In genomic region chr4:5870701-5871100, GRCh38 we compare ENCODE assay signal across 17 cellular contexts. TPM values are rescaled to one million over a fixed set of nuclear protein-coding genes. Genes with fewer than 3 reads are reported as not detected.
DNase-seq lines count a peak whose midpoint lies in the region; ATAC-seq and TF ChIP-seq lines count a peak whose summit lies in the region.
"Had no signal": no experiment of that assay in that cellular context is flagged by ENCODE, and none has a peak within 500 bp of the region (broad histone marks: within the 10 kb centered on the region; RNA-seq: fewer than 3 reads in every experiment).

No MANE protein-coding gene starts in this region.

- POLR2A ChIA-PET in Caco-2 (lab: Charles Lee) = no interaction called here

- H3K4me3 Mint-ChIP-seq in glutamatergic neuron (ENCODE audit: unreplicated experiment) (peak overlapping the region; percentile 53), Caco-2 (ENCODE audit: unreplicated experiment) (no peak overlapping the region)
- H3K4me3 Mint-ChIP-seq in stimulated activated effector memory CD8-positive, alpha-beta T cell treated with anti-CD3 and anti-CD28 coated beads, Interleukin-12 subunit alpha, Interleukin-12 subunit beta, amount 100 ng/mL, for 72 hours = no peak overlapping the region
- H3K4me3 Mint-ChIP-seq: T-cell had no signal

- H3K36me3 ChIP-seq in BLaER1 = peaks cover 46% of the 10 kb centered on the region
- H3K36me3 ChIP-seq in Caco-2 (ENCODE audit: control insufficient read depth, insufficient read depth, low read length) = no peaks in the 10 kb centered on the region
- H3K36me3 ChIP-seq in HAP-1 (replicated peaks) = peaks cover 24% of the 10 kb centered on the region

- H3K27ac Mint-ChIP-seq in glutamatergic neuron (ENCODE audit: unreplicated experiment) (peak overlapping the region; percentile 86), Caco-2 (ENCODE audit: unreplicated experiment) (no peak overlapping the region)
- H3K27ac Mint-ChIP-seq in stimulated activated effector memory CD8-positive, alpha-beta T cell treated with anti-CD3 and anti-CD28 coated beads, Interleukin-12 subunit alpha, Interleukin-12 subunit beta, amount 100 ng/mL, for 72 hours = no peak overlapping the region
- H3K27ac Mint-ChIP-seq: CD4-positive, CD25-positive, alpha-beta regulatory T cell; T-cell had no signal

- H3K4me1 ChIP-seq in BLaER1 (peaks cover 91% of the 10 kb centered on the region), Caco-2 (no peaks in the 10 kb centered on the region), HAP-1 (no peaks in the 10 kb centered on the region)

- no peak for ATAC-seq in stimulated activated effector memory CD8-positive, alpha-beta T cell treated with anti-CD3 and anti-CD28 coated beads, Interleukin-12 subunit alpha, Interleukin-12 subunit beta, amount 100 ng/mL, for 72 hours
- no peak for ATAC-seq in GM21825 (IDR thresholded peaks at IDR 0.05; ENCODE audit: unreplicated experiment)
- ATAC-seq: T-cell had no signal

- peak overlapping the region; percentile 94 for H3K4me2 ChIP-seq in BLaER1
- H3K4me2 ChIP-seq: SK-N-SH had no signal

- intact Hi-C loops in Caco-2 (cut with micrococcal nuclease; ENCODE audit: unreplicated experiment) = no loop called here

- H3K9me3 ChIP-seq in BLaER1 = peaks cover 38% of the 10 kb centered on the region
- H3K9me3 ChIP-seq in Caco-2 = no peaks in the 10 kb centered on the region
- no peaks in the 10 kb centered on the region for H3K9me3 ChIP-seq in HAP-1
- H3K9me3 ChIP-seq: SK-N-SH had no signal

- peaks cover 76% of the 10 kb centered on the region for H4K20me1 ChIP-seq in BLaER1

- H3K27ac ChIP-seq in BLaER1 = peak overlapping the region; percentile 94

- H3K4me1 Mint-ChIP-seq in glutamatergic neuron (ENCODE audit: low read depth, unreplicated experiment) (peaks cover 60% of the 10 kb centered on the region), Caco-2 (ENCODE audit: low read depth, unreplicated experiment) (no peaks in the 10 kb centered on the region)
- peaks cover 15% of the 10 kb centered on the region for H3K4me1 Mint-ChIP-seq in stimulated activated effector memory CD8-positive, alpha-beta T cell treated with anti-CD3 and anti-CD28 coated beads, Interleukin-12 subunit alpha, Interleukin-12 subunit beta, amount 100 ng/mL, for 72 hours

- TF ChIP-seq CTCF in glutamatergic neuron (IDR thresholded peaks at IDR 0.05; ENCODE audit: partially characterized antibody, unreplicated experiment) (no peak), Caco-2 (IDR thresholded peaks at IDR 0.05; ENCODE audit: insufficient read depth in 1 of 2, low read depth in 1 of 2, low read length in 1 of 2, severe bottlenecking in 1 of 2, unreplicated experiment in 1 of 2) (no peak)

- peaks cover 22% of the 10 kb centered on the region for H3K9me3 Mint-ChIP-seq in glutamatergic neuron (ENCODE audit: unreplicated experiment)
- no peaks in the 10 kb centered on the region for H3K9me3 Mint-ChIP-seq in Caco-2 (ENCODE audit: unreplicated experiment)
- no peaks in the 10 kb centered on the region for H3K9me3 Mint-ChIP-seq in stimulated activated effector memory CD8-positive, alpha-beta T cell treated with anti-CD3 and anti-CD28 coated beads, Interleukin-12 subunit alpha, Interleukin-12 subunit beta, amount 100 ng/mL, for 72 hours
- H3K9me3 Mint-ChIP-seq: T-cell had no signal

- BruUV-seq in Caco-2 (replicated peaks; lab: Mats Ljungman, UMichigan) = no TSS peak

- in situ Hi-C loops in G401 (cut with HindIII; ENCODE audit: low sequenced_read_pairs) (no loop called here), HAP-1 (cut with MboI; ENCODE audit: low sequenced_read_pairs) (no loop called here)

- CTCF ChIA-PET in Caco-2 (lab: Charles Lee) = no interaction called here

- peak overlapping the region; percentile 55 for H3K4me3 ChIP-seq in BLaER1
- H3K4me3 ChIP-seq in Caco-2 (ENCODE audit: low read depth, low read length) = no peak overlapping the region
- no peak overlapping the region for H3K4me3 ChIP-seq in HAP-1

- H3K36me3 Mint-ChIP-seq in glutamatergic neuron (ENCODE audit: unreplicated experiment) (peaks cover 22% of the 10 kb centered on the region), Caco-2 (ENCODE audit: insufficient read depth, unreplicated experiment) (no peaks in the 10 kb centered on the region)
- no peaks in the 10 kb centered on the region for H3K36me3 Mint-ChIP-seq in stimulated activated effector memory CD8-positive, alpha-beta T cell treated with anti-CD3 and anti-CD28 coated beads, Interleukin-12 subunit alpha, Interleukin-12 subunit beta, amount 100 ng/mL, for 72 hours
- H3K36me3 Mint-ChIP-seq: CD4-positive, CD25-positive, alpha-beta regulatory T cell; T-cell had no signal

- H3K9ac ChIP-seq in BLaER1 = peak overlapping the region; percentile 78; the same call in 1 of the 2 replicates
- H3K9ac ChIP-seq: SK-N-SH had no signal

- H3K27me3 Mint-ChIP-seq in glutamatergic neuron (ENCODE audit: unreplicated experiment) (peaks cover 22% of the 10 kb centered on the region), Caco-2 (ENCODE audit: insufficient read depth, unreplicated experiment) (peaks cover 17% of the 10 kb centered on the region)

- DNase-seq in G401 (ENCODE audit: low spot score) = peak; percentile 53
- peak; percentile 76 to 88 for DNase-seq in NCI-H524 (lab: John Stamatoyannopoulos, UW)
- DNase-seq in glutamatergic neuron = no peak
- DNase-seq in Caco-2 = no peak
- DNase-seq in stimulated activated effector memory CD8-positive, alpha-beta T cell treated with anti-CD3 and anti-CD28 coated beads, Interleukin-12 subunit alpha, Interleukin-12 subunit beta, amount 100 ng/mL, for 72 hours (ENCODE audit: low spot score in 2 of 2) = no peak
- no peak for DNase-seq in HAP-1 (ENCODE audit: low spot score in 2 of 2)
- DNase-seq: CD4-positive, CD25-positive, alpha-beta regulatory T cell; HCEC 1CT; NCI-H1092; NCI-H146; NCI-H226; NCI-H526 treated with DMSO at 0.1 percent for 48 hours; Right ventricle myocardium superior; SK-N-SH; T-cell had no signal

- H3K27me3 ChIP-seq in BLaER1 (no peaks in the 10 kb centered on the region), Caco-2 (replicated peaks; ENCODE audit: control insufficient read depth, insufficient read depth, low read length) (no peaks in the 10 kb centered on the region), HAP-1 (ENCODE audit: low read depth) (no peaks in the 10 kb centered on the region)

RNA-seq across cellular contexts. Expression of gene CRMP1, which starts 22.2 kb away (rescaled TPM):
- 1.4 TPM in 1 of 2 replicates, not detected in the other for total RNA-seq in G401 (2014; rRNA removed; shearing (Covaris generic))
- total RNA-seq in glutamatergic neuron (ENCODE audit: unreplicated experiment) (947 TPM), Caco-2 (2022) (not detected in 2 replicates)
- total RNA-seq: CD4-positive, CD25-positive, alpha-beta regulatory T cell had no signal

Comparison
In these comparisons a context has a peak if more than half of its experiments do, and no peak if none do; other contexts are left out.
1. DNase-seq: peak in G401 (single experiment) and NCI-H524 (2 of 2); none in glutamatergic neuron (single experiment), Caco-2 (0 of 2), stimulated activated effector memory CD8-positive, alpha-beta T cell treated with anti-CD3 and anti-CD28 coated beads, Interleukin-12 subunit alpha, Interleukin-12 subunit beta, amount 100 ng/mL, for 72 hours (0 of 2) and HAP-1 (0 of 2).
2. RNA of gene CRMP1, which starts 22.2 kb away (total RNA-seq): 947 TPM in glutamatergic neuron (single experiment); not detected in Caco-2 and 1.4 TPM in G401; every median in the first group is over 100 times any median in the second.